8 cellular contexts compared by ENCODE assay signal in the genomic region with DNA sequence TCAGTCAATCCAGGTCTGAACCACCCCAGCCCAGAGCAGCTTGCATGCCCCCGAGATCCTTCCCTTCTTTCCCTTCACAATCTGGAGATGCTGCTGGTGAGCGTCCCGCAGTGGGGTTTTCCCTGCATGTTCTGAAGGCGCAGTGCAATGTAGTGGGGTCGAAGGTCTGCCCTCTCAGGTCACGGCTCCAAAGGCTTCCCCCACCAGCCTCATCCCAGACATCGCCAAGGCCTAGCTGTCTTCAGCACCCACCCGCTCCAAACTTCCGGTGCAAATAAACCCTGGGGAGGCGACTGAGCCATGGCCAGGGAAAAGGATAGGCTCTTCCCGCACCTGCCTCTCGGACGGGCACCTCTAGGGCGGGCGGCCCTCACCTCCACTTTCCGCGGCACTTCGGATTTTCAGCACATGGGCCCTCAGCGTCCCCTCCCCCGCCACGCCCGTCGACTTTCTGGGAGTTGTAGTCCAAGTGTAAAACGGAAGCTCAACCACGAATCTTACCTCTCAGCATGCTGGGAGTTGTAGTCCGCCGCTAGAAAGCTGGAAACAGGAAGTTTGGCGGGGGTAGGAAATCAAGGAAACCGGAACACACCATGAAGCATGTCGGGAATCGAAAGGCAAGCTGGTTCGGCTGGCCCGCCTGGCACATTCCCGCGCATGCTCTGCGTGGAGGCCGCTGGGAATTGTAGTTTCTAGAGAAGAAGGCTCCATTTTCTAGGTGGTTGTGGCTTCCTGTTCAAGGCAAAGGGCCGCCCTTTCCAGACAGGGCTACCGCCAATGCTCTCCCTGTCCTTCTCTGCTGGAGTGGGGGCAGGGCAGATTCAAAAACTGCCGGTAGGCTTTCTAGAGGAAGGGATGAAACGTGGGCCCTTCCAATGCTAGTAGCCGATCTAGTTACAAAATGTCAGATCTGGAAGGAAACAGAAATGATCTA. TPM values are rescaled to one million over a fixed set of nuclear protein-coding genes. Genes with fewer than 3 reads are reported as not detected.
DNase-seq lines count a peak whose midpoint lies in the region; ATAC-seq, FAIRE-seq and TF ChIP-seq lines count a peak whose summit lies in the region.

A gene (minus strand): TSS at position 410 of the 934 bp plus-strand sequence. CDS start 2,384 bp downstream, outside the sequence.

- H3K9me2 ChIP-seq in Loucy (replicated peaks; ENCODE audit: low read depth, low read length), result no peaks in the 10 kb centered on the region

- H3K4me1 Mint-ChIP-seq in naive thymus-derived CD8-positive, alpha-beta T cell, result peaks cover 18 to 47% (median 45%) of the 10 kb centered on the region in 4 donors

- H3K4me3 ChIP-seq in Loucy (ENCODE audit: low read length, poor library complexity, severe bottlenecking) (peak within 1 kb of the TSS; percentile 96), fibroblast of mammary gland (ENCODE audit: control insufficient read depth, low read depth, low read length) (peak within 1 kb of the TSS; percentile 93)

- H3K9ac ChIP-seq in Loucy (ENCODE audit: low read depth, low read length, poor library complexity, severe bottlenecking), result peak within 1 kb of the TSS; percentile 93

- peak within 1 kb of the TSS; percentile 88 for H2AFZ ChIP-seq in Loucy (ENCODE audit: low read length)

- H3K79me2 ChIP-seq in Loucy (ENCODE audit: insufficient read depth, low read length), result peaks cover 48% of the 10 kb centered on the region

- peak within 1 kb of the TSS; percentile 94 to 99 (median 98) for H3K27ac Mint-ChIP-seq in naive thymus-derived CD8-positive, alpha-beta T cell

- no peaks in the 10 kb centered on the region for H3K27me3 ChIP-seq in Loucy (ENCODE audit: insufficient read depth, low read length, poor library complexity, severe bottlenecking)

- peak; percentile 55 for FAIRE-seq in H54 (lab: Jason Lieb, UNC)

- no peaks in the 10 kb centered on the region for H3K9me3 ChIP-seq in Loucy (ENCODE audit: insufficient read depth, low read depth, low read length)

- no peak for TF ChIP-seq CTCF in Loucy (conservative IDR thresholded peaks at IDR 0.05; ENCODE audit: low read length)
- TF ChIP-seq CTCF in fibroblast of mammary gland (conservative IDR thresholded peaks at IDR 0.05; ENCODE audit: control insufficient read depth, insufficient read depth, low read depth, low read length), result no peak

- peaks cover 19% of the 10 kb centered on the region; the same call in 1 of the 2 replicates for H3F3A ChIP-seq in Loucy (ENCODE audit: low read depth)

- peak within 1 kb of the TSS; percentile 92 to 99 (median 96) for H3K4me3 Mint-ChIP-seq in naive thymus-derived CD8-positive, alpha-beta T cell

- ATAC-seq in naive thymus-derived CD8-positive, alpha-beta T cell, result peak; percentile 87 to 89

- POLR2A ChIA-PET in naive thymus-derived CD8-positive, alpha-beta T cell (lab: Charles Lee), result interaction anchor here (0.6 to 4.4 kb wide), 14 partner anchors 10 to 240 kb away, joined by 3 to 104 read pairs (median 5); a partner anchor contains a TSS

- DNase-seq in EL (peak; percentile 100), H54 (ENCODE audit: insufficient read length, low spot score) (peak; percentile 83), fibroblast of mammary gland (ENCODE audit: low read depth) (peak; percentile 99)
- peak; percentile 95 for DNase-seq in activated T-helper 9 cell treated with anti-CD3 and anti-CD28 coated beads, Interleukin-2, amount 50 U/mL, for 16 hours (ENCODE audit: low read depth)
- DNase-seq in naive thymus-derived CD8-positive, alpha-beta T cell, result peak; percentile 85 to 99 (median 96)
- peak; percentile 89 to 99 (median 97) for DNase-seq in stimulated activated naive CD4-positive, alpha-beta T cell (lab: John Stamatoyannopoulos, UW)

- peaks cover 37% of the 10 kb centered on the region; the same call in 1 of the 2 replicates for H3K36me3 ChIP-seq in Loucy (ENCODE audit: insufficient read depth, low read length)

- H3K9me3 Mint-ChIP-seq in naive thymus-derived CD8-positive, alpha-beta T cell, result peaks cover 0 to 2% (median 0%) of the 10 kb centered on the region in 9 donors

- peak within 1 kb of the TSS; percentile 91 for H3K4me2 ChIP-seq in Loucy (ENCODE audit: low read depth, low read length, poor library complexity, severe bottlenecking)

- TF ChIP-seq POLR2A in H54 (IDR thresholded peaks at IDR 0.05; ENCODE audit: low read depth, low read length) (peak; percentile 34; the same call in 1 of the 2 replicates), Raji (IDR thresholded peaks at IDR 0.05; ENCODE audit: insufficient read depth, low read depth, low read length) (peak; percentile 90)

- H4K20me1 ChIP-seq in Loucy (ENCODE audit: insufficient read depth, low read length, poor library complexity, severe bottlenecking), result peaks cover 18% of the 10 kb centered on the region

- H3K27me3 Mint-ChIP-seq in naive thymus-derived CD8-positive, alpha-beta T cell, result no peaks in the 10 kb centered on the region

- peaks cover 24% of the 10 kb centered on the region for H3K4me1 ChIP-seq in Loucy (ENCODE audit: insufficient read depth, low read length, poor library complexity, severe bottlenecking)

- H3K36me3 Mint-ChIP-seq in naive thymus-derived CD8-positive, alpha-beta T cell, result peaks cover 0 to 41% (median 4%) of the 10 kb centered on the region in 3 donors

RNA-seq across cellular contexts. Expression of the gene that starts here (rescaled TPM):
- total RNA-seq in naive thymus-derived CD8-positive, alpha-beta T cell, result 10 to 100 TPM; 49.7 to 56.9 TPM
- polyA plus RNA-seq in naive thymus-derived CD8-positive, alpha-beta T cell, result 100 to 1,000 TPM in 2 of 3 donors, 10 to 100 TPM in 1; 98.6 to 109 (median 103) TPM

Comparison
In these comparisons a context has a peak if more than half of its experiments do, and no peak if none do; other contexts are left out.
1. Peak in every context shown above with its lines: DNase-seq, ATAC-seq and H3K4me3 ChIP-seq.